ENCODE assay signal across 7 cellular contexts in the genomic region with DNA sequence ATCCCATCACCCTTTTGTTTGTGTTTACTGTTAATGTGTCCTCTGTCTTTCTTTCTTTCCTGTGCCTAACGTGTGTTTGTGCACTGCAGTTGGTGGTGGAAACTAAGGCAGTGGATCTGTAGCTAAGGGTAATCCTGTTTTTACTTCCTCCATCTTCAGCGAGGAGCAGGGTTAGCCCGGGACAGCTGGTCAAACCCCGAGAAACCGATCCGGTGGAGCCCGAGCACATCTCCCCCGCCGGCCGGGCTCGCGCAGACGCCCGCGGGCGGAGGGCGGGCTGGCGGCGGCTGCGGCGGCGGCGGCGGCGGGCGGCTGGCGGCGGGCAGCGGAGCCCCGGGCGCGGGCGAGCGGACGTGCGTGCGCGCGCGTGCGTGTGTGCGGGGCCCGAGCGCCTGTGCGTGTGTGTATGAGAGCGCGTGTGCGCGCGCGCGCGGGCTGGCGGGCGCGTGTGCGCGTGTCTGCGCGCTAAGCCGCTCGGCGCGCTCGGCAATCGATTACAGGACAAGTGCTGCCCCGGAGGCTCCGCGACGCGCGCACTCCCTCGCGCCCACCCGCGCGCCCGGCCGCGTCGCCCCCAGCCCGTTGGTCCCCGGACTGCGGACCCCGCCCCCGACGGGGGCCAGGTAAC. TPM values are rescaled to one million over a fixed set of nuclear protein-coding genes. Genes with fewer than 3 reads are reported as not detected.
DNase-seq lines count a peak whose midpoint lies in the region; ATAC-seq and TF ChIP-seq lines count a peak whose summit lies in the region.

A gene (minus strand): TSS at position 176 of the 628 bp plus-strand sequence. CDS start 2,983 bp downstream, outside the sequence.

- ATAC-seq in GM18511 (IDR thresholded peaks at IDR 0.05; ENCODE audit: unreplicated experiment) (peak; percentile 69), HG02970 (IDR thresholded peaks at IDR 0.05; ENCODE audit: low FRiP score, unreplicated experiment) (peak; percentile 77)

- H3K36me3 Mint-ChIP-seq in MCF 10A (ENCODE audit: insufficient read depth, unreplicated experiment) = peaks cover 7% of the 10 kb centered on the region

- H3K4me3 Mint-ChIP-seq in MCF 10A (ENCODE audit: unreplicated experiment) = peak within 1 kb of the TSS; percentile 86

- POLR2A ChIA-PET in MCF 10A (lab: Yijun Ruan, JAX) = interaction anchor here (0.6 to 4.2 kb wide), 18 partner anchors 9 to 1264 kb away, joined by 3 to 25 read pairs (median 5); no protein-coding TSS in a partner anchor

- BruUV-seq in MCF 10A (replicated peaks; lab: Mats Ljungman, UMichigan) = no TSS peak

- H3K27me3 Mint-ChIP-seq in MCF 10A (ENCODE audit: insufficient read depth, unreplicated experiment) = no peaks in the 10 kb centered on the region

- DNase-seq in NCI-H2029 (lab: John Stamatoyannopoulos, UW) (peak; percentile 77), UCSD-AML1 (lab: John Stamatoyannopoulos, UW; ENCODE audit: unreplicated experiment) (peak; percentile 86), MCF 10A (ENCODE audit: unreplicated experiment) (peak; percentile 77), iPS-NIHi11 (ENCODE audit: low spot score) (peak; percentile 77)

- H3K4me3 ChIP-seq in skin epidermis = peak within 1 kb of the TSS; percentile 73 to 87 (median 82)

- no peaks in the 10 kb centered on the region for H3K9me3 Mint-ChIP-seq in MCF 10A (ENCODE audit: unreplicated experiment)

- peaks cover 18% of the 10 kb centered on the region for H3K4me1 Mint-ChIP-seq in MCF 10A (ENCODE audit: insufficient read depth, unreplicated experiment)

- peak within 1 kb of the TSS; percentile 91 for H3K27ac Mint-ChIP-seq in MCF 10A (ENCODE audit: low read depth, unreplicated experiment)

- peak within 1 kb of the TSS; percentile 69 to 97 (median 91) for H3K27ac ChIP-seq in skin epidermis

- TF ChIP-seq CTCF in MCF 10A (IDR thresholded peaks at IDR 0.05; ENCODE audit: unreplicated experiment) = no peak

- intact Hi-C loops in MCF 10A (cut with micrococcal nuclease) = loop anchor here (2.0 to 5.0 kb wide), 4 partner anchors 84 to 304 kb away; no protein-coding TSS in a partner anchor

- CTCF ChIA-PET in MCF 10A (lab: Yijun Ruan, JAX) = interaction anchor here (0.5 to 11.9 kb wide), 17 partner anchors 11 to 557 kb away, joined by 3 to 190 read pairs (median 6); no protein-coding TSS in a partner anchor

RNA-seq across cellular contexts. Expression of the gene that starts here (rescaled TPM):
- 6.0 and 8.8 TPM in 2 replicates for total RNA-seq in MCF 10A (2022)

Comparison
In these comparisons a context has a peak if more than half of its experiments do, and no peak if none do; other contexts are left out.
1. Peak in every context shown above with its lines: DNase-seq, ATAC-seq, H3K4me3 ChIP-seq and H3K27ac ChIP-seq.